ENCODE assay signal across 1 cellular context in genomic region chr19:7680606-7681335, GRCh38.
TF ChIP-seq lines count a peak whose summit lies in the region.

Gene TRAPPC5, plus strand, starts transcription at chr19:7680833. Its CDS starts 1,421 bp downstream, at chr19:7682254.

TF ChIP-seq in K562, 482 proteins besides CTCF, POLR2A, EP300 and RAD21 (continued from another document and continues in another):
- TF ChIP-seq, protein P1, sequence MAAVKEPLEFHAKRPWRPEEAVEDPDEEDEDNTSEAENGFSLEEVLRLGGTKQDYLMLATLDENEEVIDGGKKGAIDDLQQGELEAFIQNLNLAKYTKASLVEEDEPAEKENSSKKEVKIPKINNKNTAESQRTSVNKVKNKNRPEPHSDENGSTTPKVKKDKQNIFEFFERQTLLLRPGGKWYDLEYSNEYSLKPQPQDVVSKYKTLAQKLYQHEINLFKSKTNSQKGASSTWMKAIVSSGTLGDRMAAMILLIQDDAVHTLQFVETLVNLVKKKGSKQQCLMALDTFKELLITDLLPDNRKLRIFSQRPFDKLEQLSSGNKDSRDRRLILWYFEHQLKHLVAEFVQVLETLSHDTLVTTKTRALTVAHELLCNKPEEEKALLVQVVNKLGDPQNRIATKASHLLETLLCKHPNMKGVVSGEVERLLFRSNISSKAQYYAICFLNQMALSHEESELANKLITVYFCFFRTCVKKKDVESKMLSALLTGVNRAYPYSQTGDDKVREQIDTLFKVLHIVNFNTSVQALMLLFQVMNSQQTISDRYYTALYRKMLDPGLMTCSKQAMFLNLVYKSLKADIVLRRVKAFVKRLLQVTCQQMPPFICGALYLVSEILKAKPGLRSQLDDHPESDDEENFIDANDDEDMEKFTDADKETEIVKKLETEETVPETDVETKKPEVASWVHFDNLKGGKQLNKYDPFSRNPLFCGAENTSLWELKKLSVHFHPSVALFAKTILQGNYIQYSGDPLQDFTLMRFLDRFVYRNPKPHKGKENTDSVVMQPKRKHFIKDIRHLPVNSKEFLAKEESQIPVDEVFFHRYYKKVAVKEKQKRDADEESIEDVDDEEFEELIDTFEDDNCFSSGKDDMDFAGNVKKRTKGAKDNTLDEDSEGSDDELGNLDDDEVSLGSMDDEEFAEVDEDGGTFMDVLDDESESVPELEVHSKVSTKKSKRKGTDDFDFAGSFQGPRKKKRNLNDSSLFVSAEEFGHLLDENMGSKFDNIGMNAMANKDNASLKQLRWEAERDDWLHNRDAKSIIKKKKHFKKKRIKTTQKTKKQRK (IDR thresholded peaks at IDR 0.05; ENCODE audit: borderline replicate concordance, low read depth, low read length): no peak
- TF ChIP-seq GABPB1 (CRISPR knock-in tag; IDR thresholded peaks at IDR 0.05): 0 out of 2 replicates have a peak, but pooled peaks have one; percentile 1
- 0 out of 2 replicates have a peak, but pooled peaks have one; percentile 52 for TF ChIP-seq E2F3 (CRISPR knock-in tag; IDR thresholded peaks at IDR 0.05)
- peak; percentile 21; the same call in 1 of the 2 replicates for TF ChIP-seq JUND (IDR thresholded peaks at IDR 0.05; ENCODE audit: borderline replicate concordance, low read depth, low read length)
- TF ChIP-seq JUND (tag; IDR thresholded peaks at IDR 0.05; ENCODE audit: borderline replicate concordance, low read depth, low read length): no peak; the same call in 2 of the 3 replicates
- TF ChIP-seq SIN3B (IDR thresholded peaks at IDR 0.05; ENCODE audit: low read depth): 0 out of 2 replicates have a peak, but pooled peaks have one; percentile 36
- TF ChIP-seq ADNP (tag; IDR thresholded peaks at IDR 0.05): no peak
- TF ChIP-seq MTA3 (IDR thresholded peaks at IDR 0.05; ENCODE audit: borderline replicate concordance): peak; percentile 80; the same call in 1 of the 2 replicates
- TF ChIP-seq SIN3A (IDR thresholded peaks at IDR 0.05; ENCODE audit: borderline replicate concordance in 2 of 2, control insufficient read depth in 1 of 2, low read depth in 2 of 2, low read length in 2 of 2): peak in 1 of 2 experiments; percentile 24; a peak in 1 of 4 replicates
- TF ChIP-seq E2F4 (CRISPR knock-in tag; IDR thresholded peaks at IDR 0.05; ENCODE audit: low read depth): no peak
- TF ChIP-seq EP400 (IDR thresholded peaks at IDR 0.05): no peak; the same call in 1 of the 2 replicates
- 0 out of 2 replicates have a peak, but pooled peaks have one; percentile 24 for TF ChIP-seq ZBTB40 (IDR thresholded peaks at IDR 0.05)
- no peak for TF ChIP-seq ZBTB40 (CRISPR knock-in tag; IDR thresholded peaks at IDR 0.05)
- no peak for TF ChIP-seq MAFK (IDR thresholded peaks at IDR 0.05; ENCODE audit: low read length)
- peak; percentile 80; the same call in 1 of the 2 replicates for TF ChIP-seq PHF8 (IDR thresholded peaks at IDR 0.05; ENCODE audit: borderline replicate concordance, low read length)
- no peak for TF ChIP-seq SAFB2 (IDR thresholded peaks at IDR 0.05; ENCODE audit: borderline replicate concordance, low read depth, low read length, severe bottlenecking)
- TF ChIP-seq MCM7 (IDR thresholded peaks at IDR 0.05): no peak
- TF ChIP-seq, protein P2, sequence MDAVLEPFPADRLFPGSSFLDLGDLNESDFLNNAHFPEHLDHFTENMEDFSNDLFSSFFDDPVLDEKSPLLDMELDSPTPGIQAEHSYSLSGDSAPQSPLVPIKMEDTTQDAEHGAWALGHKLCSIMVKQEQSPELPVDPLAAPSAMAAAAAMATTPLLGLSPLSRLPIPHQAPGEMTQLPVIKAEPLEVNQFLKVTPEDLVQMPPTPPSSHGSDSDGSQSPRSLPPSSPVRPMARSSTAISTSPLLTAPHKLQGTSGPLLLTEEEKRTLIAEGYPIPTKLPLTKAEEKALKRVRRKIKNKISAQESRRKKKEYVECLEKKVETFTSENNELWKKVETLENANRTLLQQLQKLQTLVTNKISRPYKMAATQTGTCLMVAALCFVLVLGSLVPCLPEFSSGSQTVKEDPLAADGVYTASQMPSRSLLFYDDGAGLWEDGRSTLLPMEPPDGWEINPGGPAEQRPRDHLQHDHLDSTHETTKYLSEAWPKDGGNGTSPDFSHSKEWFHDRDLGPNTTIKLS (IDR thresholded peaks at IDR 0.05; ENCODE audit: borderline replicate concordance, low read depth): peak; percentile 91
- TF ChIP-seq NUFIP1 (IDR thresholded peaks at IDR 0.05; ENCODE audit: partially characterized antibody): no peak
- TF ChIP-seq ARID4B (CRISPR knock-in tag; IDR thresholded peaks at IDR 0.05): peak; percentile 58; the same call in 1 of the 2 replicates
- TF ChIP-seq SAP30 (IDR thresholded peaks at IDR 0.05; ENCODE audit: borderline replicate concordance, insufficient read depth, low read depth, low read length, poor library complexity, severe bottlenecking): peak; percentile 34
- peak; percentile 55; the same call in 1 of the 2 replicates for TF ChIP-seq MAX (CRISPR knock-in tag; IDR thresholded peaks at IDR 0.05)
- no peak for TF ChIP-seq ZNF134 (CRISPR knock-in tag; conservative IDR thresholded peaks at IDR 0.05)
- no peak for TF ChIP-seq TBL1XR1 (IDR thresholded peaks at IDR 0.05; ENCODE audit: low read length in 2 of 2)
- TF ChIP-seq SP1 (CRISPR knock-in tag; IDR thresholded peaks at IDR 0.05): peak; percentile 53; the same call in 1 of the 2 replicates
- TF ChIP-seq MAZ (CRISPR knock-in tag; conservative IDR thresholded peaks at IDR 0.05 in 1 of 2, IDR thresholded peaks at IDR 0.05 in 1 of 2): peak; percentile 52 to 79
- TF ChIP-seq SMARCA4 (IDR thresholded peaks at IDR 0.05): no peak
- peak; percentile 98 for TF ChIP-seq ZBTB7A (IDR thresholded peaks at IDR 0.05; ENCODE audit: borderline replicate concordance, control insufficient read depth, low read depth, low read length)
- TF ChIP-seq ZNF444 (CRISPR knock-in tag; IDR thresholded peaks at IDR 0.05): no peak
- no peak for TF ChIP-seq ZNF644 (tag; IDR thresholded peaks at IDR 0.05; ENCODE audit: low read depth)
- TF ChIP-seq KDM4B (IDR thresholded peaks at IDR 0.05; ENCODE audit: borderline replicate concordance in 2 of 2, low read depth in 1 of 2): no peak
- 0 out of 2 replicates have a peak, but pooled peaks have one; percentile 16 for TF ChIP-seq HOMEZ (CRISPR knock-in tag; IDR thresholded peaks at IDR 0.05)
- TF ChIP-seq MYC (IDR thresholded peaks at IDR 0.05; ENCODE audit: low read depth, low read length): peak; percentile 72; the same call in 1 of the 2 replicates
- no peak for TF ChIP-seq MYC (CRISPR knock-in tag; IDR thresholded peaks at IDR 0.05; ENCODE audit: borderline replicate concordance, low read depth)
- TF ChIP-seq SP2 (IDR thresholded peaks at IDR 0.05; ENCODE audit: extremely low read depth, low read depth, low read length, poor library complexity, severe bottlenecking): no peak
